Comparison of ENCODE assay signal across 1 cellular context in the genomic region with DNA sequence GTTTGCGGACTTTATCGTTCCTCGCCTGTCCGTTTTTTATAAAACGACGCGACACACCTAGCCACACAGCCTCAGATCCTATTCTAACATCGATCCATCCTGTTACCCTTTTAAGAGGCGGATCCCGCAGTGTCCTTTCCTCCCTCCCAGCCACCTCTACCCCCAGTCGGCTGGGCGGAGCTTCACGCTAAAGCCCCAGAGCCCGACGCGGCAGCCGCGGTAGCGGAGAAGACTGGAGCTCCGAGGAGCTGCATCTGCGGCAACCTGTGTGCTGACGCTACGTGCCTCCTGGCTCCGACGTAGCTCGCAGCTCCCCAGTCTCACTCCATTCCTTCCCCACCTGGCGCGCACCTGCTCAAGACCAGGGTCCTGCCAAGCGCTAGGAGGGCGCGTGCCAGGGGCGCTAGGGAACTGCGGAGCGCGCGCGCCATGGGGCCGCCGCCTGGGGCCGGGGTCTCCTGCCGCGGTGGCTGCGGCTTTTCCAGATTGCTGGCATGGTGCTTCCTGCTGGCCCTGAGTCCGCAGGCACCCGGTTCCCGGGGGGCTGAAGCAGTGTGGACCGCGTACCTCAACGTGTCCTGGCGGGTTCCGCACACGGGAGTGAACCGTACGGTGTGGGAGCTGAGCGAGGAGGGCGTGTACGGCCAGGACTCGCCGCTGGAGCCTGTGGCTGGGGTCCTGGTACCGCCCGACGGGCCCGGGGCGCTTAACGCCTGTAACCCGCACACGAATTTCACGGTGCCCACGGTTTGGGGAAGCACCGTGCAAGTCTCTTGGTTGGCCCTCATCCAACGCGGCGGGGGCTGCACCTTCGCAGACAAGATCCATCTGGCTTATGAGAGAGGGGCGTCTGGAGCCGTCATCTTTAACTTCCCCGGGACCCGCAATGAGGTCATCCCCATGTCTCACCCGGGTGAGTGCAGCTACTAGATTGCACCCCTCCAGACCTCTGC.
TF ChIP-seq lines count a peak whose summit lies in the region.

A gene with protein sequence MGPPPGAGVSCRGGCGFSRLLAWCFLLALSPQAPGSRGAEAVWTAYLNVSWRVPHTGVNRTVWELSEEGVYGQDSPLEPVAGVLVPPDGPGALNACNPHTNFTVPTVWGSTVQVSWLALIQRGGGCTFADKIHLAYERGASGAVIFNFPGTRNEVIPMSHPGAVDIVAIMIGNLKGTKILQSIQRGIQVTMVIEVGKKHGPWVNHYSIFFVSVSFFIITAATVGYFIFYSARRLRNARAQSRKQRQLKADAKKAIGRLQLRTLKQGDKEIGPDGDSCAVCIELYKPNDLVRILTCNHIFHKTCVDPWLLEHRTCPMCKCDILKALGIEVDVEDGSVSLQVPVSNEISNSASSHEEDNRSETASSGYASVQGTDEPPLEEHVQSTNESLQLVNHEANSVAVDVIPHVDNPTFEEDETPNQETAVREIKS (plus strand): TSS at position 217 of the 953 bp plus-strand sequence. CDS start 213 bp downstream, at position 430.

TF ChIP-seq in IMR-90, 13 proteins besides CTCF, POLR2A, EP300 and RAD21 (continued from another document):
- TF ChIP-seq, protein P1, sequence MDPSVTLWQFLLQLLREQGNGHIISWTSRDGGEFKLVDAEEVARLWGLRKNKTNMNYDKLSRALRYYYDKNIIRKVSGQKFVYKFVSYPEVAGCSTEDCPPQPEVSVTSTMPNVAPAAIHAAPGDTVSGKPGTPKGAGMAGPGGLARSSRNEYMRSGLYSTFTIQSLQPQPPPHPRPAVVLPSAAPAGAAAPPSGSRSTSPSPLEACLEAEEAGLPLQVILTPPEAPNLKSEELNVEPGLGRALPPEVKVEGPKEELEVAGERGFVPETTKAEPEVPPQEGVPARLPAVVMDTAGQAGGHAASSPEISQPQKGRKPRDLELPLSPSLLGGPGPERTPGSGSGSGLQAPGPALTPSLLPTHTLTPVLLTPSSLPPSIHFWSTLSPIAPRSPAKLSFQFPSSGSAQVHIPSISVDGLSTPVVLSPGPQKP (IDR thresholded peaks at IDR 0.05; ENCODE audit: borderline replicate concordance, low read depth, low read length), result no peak
- no peak for TF ChIP-seq FOS (IDR thresholded peaks at IDR 0.05; ENCODE audit: low read depth, low read length)
- TF ChIP-seq CEBPB (IDR thresholded peaks at IDR 0.05; ENCODE audit: low read depth, low read length), result no peak
- TF ChIP-seq CHD1 (IDR thresholded peaks at IDR 0.05; ENCODE audit: low read depth, low read length), result no peak
- TF ChIP-seq BHLHE40 (IDR thresholded peaks at IDR 0.05; ENCODE audit: low read depth, low read length), result no peak
- TF ChIP-seq, protein P2, sequence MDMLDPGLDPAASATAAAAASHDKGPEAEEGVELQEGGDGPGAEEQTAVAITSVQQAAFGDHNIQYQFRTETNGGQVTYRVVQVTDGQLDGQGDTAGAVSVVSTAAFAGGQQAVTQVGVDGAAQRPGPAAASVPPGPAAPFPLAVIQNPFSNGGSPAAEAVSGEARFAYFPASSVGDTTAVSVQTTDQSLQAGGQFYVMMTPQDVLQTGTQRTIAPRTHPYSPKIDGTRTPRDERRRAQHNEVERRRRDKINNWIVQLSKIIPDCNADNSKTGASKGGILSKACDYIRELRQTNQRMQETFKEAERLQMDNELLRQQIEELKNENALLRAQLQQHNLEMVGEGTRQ (IDR thresholded peaks at IDR 0.05; ENCODE audit: low read depth, low read length), result no peak
- TF ChIP-seq MXI1 (IDR thresholded peaks at IDR 0.05; ENCODE audit: borderline replicate concordance, low read depth, low read length), result no peak
- TF ChIP-seq RFX5 (IDR thresholded peaks at IDR 0.05; ENCODE audit: low read depth, low read length), result no peak
- no peak for TF ChIP-seq MAZ (IDR thresholded peaks at IDR 0.05; ENCODE audit: borderline replicate concordance, low read depth, low read length)
- no peak for TF ChIP-seq MAFK (IDR thresholded peaks at IDR 0.05; ENCODE audit: low read depth, low read length)
- TF ChIP-seq RCOR1 (IDR thresholded peaks at IDR 0.05; ENCODE audit: insufficient replicate concordance, low read length), result no peak
- TF ChIP-seq NFE2L2 (IDR thresholded peaks at IDR 0.05; ENCODE audit: low read depth, low read length), result no peak
